ENCODE assay signal across 9 cellular contexts in the genomic region with DNA sequence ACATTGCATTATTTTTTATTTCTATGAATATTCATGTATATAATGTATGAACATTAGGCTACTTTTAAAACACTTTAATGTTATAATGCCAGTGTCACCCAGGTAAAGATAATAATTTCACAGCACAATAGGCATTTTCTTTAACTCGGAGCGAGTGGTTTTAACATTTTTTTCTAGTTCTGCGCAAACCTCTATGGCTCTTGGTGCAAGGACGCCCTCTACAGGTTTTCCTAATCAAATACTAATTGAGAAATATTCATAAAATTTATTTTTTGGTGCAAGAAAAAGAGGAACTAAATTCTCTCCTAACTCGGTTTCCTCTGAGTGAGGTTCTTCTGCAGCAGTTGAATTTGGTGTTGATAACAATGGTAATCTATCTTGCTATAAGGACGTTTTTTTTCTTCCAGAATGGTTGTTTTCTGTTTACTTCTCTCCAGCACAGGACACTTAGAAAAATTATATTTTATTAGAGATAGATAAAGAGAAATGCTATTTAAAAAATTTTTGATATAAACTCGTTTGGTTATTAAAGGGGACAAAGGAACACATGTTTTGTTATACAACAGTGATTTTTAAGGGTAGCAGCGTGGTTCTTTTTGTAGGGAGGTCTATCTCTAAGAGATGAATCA. TPM values are rescaled to one million over a fixed set of nuclear protein-coding genes. Genes with fewer than 3 reads are reported as not detected.
DNase-seq lines count a peak whose midpoint lies in the region; ATAC-seq and TF ChIP-seq lines count a peak whose summit lies in the region.
"Had no signal": no experiment of that assay in that cellular context is flagged by ENCODE, and none has a peak within 500 bp of the region (broad histone marks: within the 10 kb centered on the region; RNA-seq: fewer than 3 reads in every experiment).

No MANE protein-coding gene starts in this region.

- H3K27me3 ChIP-seq in colonic mucosa: peaks cover 30% of the 10 kb centered on the region

- H3K4me3 Mint-ChIP-seq in neural crest cell (no peak overlapping the region), T-helper 17 cell (no peak overlapping the region)

- H3K9me3 ChIP-seq in HEK293 (ENCODE audit: control insufficient read depth, insufficient read depth, low read depth, low read length): no peaks in the 10 kb centered on the region
- no peaks in the 10 kb centered on the region for H3K9me3 ChIP-seq in colonic mucosa
- no peaks in the 10 kb centered on the region for H3K9me3 ChIP-seq in T-helper 17 cell (ENCODE audit: control insufficient read depth, low read length, poor library complexity, severe bottlenecking)
- H3K9me3 ChIP-seq: SJSA1 had no signal

- ATAC-seq in HG02588 (IDR thresholded peaks at IDR 0.05; ENCODE audit: unreplicated experiment) (no peak), T-helper 17 cell (no peak)

- no peak overlapping the region for H3K9ac ChIP-seq in colonic mucosa (ENCODE audit: low read depth in 2 of 2, low read length in 2 of 2)

- TF ChIP-seq CTCF in HEK293 (tag by site-specific recombination; IDR thresholded peaks at IDR 0.05) (peak; percentile 36; the same call in 1 of the 2 replicates), colonic mucosa (IDR thresholded peaks at IDR 0.05) (peak; percentile 55), neural crest cell (conservative IDR thresholded peaks at IDR 0.05) (peak; percentile 86)

- CTCF ChIA-PET in HEK293 (lab: Yijun Ruan, JAX): interaction anchor here (0.6 to 3.4 kb wide), 33 partner anchors 9 to 1688 kb away, joined by 3 to 22 read pairs (median 3); no protein-coding TSS in a partner anchor

- peaks cover 7% of the 10 kb centered on the region for H3K4me1 ChIP-seq in HEK293 (ENCODE audit: control insufficient read depth, insufficient read depth, low read length)
- peaks cover 10% of the 10 kb centered on the region for H3K4me1 ChIP-seq in colonic mucosa
- H3K4me1 ChIP-seq: SJSA1 had no signal

- H3K27ac Mint-ChIP-seq in neural crest cell (ENCODE audit: unreplicated experiment): no peak overlapping the region
- H3K27ac Mint-ChIP-seq in T-helper 17 cell: no peak overlapping the region

- H3K4me3 ChIP-seq in HEK293 (ENCODE audit: low read depth, low read length) (no peak overlapping the region), colonic mucosa (no peak overlapping the region)
- H3K4me3 ChIP-seq: SJSA1 had no signal

- H3K4me1 Mint-ChIP-seq in neural crest cell: peaks cover 8% of the 10 kb centered on the region
- H3K4me1 Mint-ChIP-seq in T-helper 17 cell: peaks cover 3% of the 10 kb centered on the region

- H3K36me3 Mint-ChIP-seq in neural crest cell (ENCODE audit: low read depth): no peaks in the 10 kb centered on the region
- no peaks in the 10 kb centered on the region for H3K36me3 Mint-ChIP-seq in T-helper 17 cell (ENCODE audit: low read depth)

- H3K27me3 Mint-ChIP-seq in neural crest cell (ENCODE audit: low read depth): peaks cover 52% of the 10 kb centered on the region
- H3K27me3 Mint-ChIP-seq in T-helper 17 cell: peaks cover 35% of the 10 kb centered on the region

- intact Hi-C loops in colonic mucosa (cut with DNase I): loop anchor here (2.0 to 5.0 kb wide), 2 partner anchors 231 to 327 kb away; no protein-coding TSS in a partner anchor

- H3K27ac ChIP-seq in HEK293 (ENCODE audit: extremely low read depth, low read depth, low read length) (no peak overlapping the region), colonic mucosa (no peak overlapping the region)
- H3K27ac ChIP-seq: SJSA1 had no signal

- H3K9me3 Mint-ChIP-seq in neural crest cell: no peaks in the 10 kb centered on the region

- H3K36me3 ChIP-seq in HEK293 (ENCODE audit: control insufficient read depth in 2 of 2, insufficient read depth in 1 of 2, low read length in 2 of 2) (no peaks in the 10 kb centered on the region), colonic mucosa (no peaks in the 10 kb centered on the region)
- H3K36me3 ChIP-seq: SJSA1 had no signal

- DNase-seq in D341Med (ENCODE audit: low spot score) (peak; percentile 41), NOMO-1 treated with dmso at 0.1 percent for 144 hours (lab: John Stamatoyannopoulos, UW; ENCODE audit: unreplicated experiment) (peak; percentile 68), colonic mucosa (peak; percentile 33), neural crest cell (ENCODE audit: low read depth, low spot score) (no peak), cerebellar nuclear complex (lab: John Stamatoyannopoulos, UW) (no peak), T-helper 17 cell (no peak)

- POLR2A ChIA-PET in HEK293 (lab: Yijun Ruan, JAX): no interaction called here

TF ChIP-seq in HEK293, 187 proteins besides CTCF, POLR2A, EP300 and RAD21 (continues in another document):
- TF ChIP-seq ZNF529 (tag by site-specific recombination; IDR thresholded peaks at IDR 0.05; ENCODE audit: insufficient replicate concordance) (no peak), ZNF292 (tag by site-specific recombination; IDR thresholded peaks at IDR 0.05; ENCODE audit: borderline replicate concordance, low read depth) (no peak), ZNF362 (tag by site-specific recombination; IDR thresholded peaks at IDR 0.05) (peak; percentile 82; the same call in 1 of the 2 replicates), ZBTB1 (tag by site-specific recombination; IDR thresholded peaks at IDR 0.05) (no peak), ZNF571 (tag by site-specific recombination; IDR thresholded peaks at IDR 0.05) (no peak)
- TF ChIP-seq, protein P1, sequence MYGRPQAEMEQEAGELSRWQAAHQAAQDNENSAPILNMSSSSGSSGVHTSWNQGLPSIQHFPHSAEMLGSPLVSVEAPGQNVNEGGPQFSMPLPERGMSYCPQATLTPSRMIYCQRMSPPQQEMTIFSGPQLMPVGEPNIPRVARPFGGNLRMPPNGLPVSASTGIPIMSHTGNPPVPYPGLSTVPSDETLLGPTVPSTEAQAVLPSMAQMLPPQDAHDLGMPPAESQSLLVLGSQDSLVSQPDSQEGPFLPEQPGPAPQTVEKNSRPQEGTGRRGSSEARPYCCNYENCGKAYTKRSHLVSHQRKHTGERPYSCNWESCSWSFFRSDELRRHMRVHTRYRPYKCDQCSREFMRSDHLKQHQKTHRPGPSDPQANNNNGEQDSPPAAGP (tag by site-specific recombination; IDR thresholded peaks at IDR 0.05): no peak
- TF ChIP-seq, protein P2, sequence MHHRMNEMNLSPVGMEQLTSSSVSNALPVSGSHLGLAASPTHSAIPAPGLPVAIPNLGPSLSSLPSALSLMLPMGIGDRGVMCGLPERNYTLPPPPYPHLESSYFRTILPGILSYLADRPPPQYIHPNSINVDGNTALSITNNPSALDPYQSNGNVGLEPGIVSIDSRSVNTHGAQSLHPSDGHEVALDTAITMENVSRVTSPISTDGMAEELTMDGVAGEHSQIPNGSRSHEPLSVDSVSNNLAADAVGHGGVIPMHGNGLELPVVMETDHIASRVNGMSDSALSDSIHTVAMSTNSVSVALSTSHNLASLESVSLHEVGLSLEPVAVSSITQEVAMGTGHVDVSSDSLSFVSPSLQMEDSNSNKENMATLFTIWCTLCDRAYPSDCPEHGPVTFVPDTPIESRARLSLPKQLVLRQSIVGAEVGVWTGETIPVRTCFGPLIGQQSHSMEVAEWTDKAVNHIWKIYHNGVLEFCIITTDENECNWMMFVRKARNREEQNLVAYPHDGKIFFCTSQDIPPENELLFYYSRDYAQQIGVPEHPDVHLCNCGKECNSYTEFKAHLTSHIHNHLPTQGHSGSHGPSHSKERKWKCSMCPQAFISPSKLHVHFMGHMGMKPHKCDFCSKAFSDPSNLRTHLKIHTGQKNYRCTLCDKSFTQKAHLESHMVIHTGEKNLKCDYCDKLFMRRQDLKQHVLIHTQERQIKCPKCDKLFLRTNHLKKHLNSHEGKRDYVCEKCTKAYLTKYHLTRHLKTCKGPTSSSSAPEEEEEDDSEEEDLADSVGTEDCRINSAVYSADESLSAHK (tag by site-specific recombination; IDR thresholded peaks at IDR 0.05): no peak

RNA-seq across cellular contexts. Expression of gene WIF1, which starts 2.4 kb away (rescaled TPM):
- total RNA-seq in colonic mucosa (under 1 TPM in 1 of 2 donors, not detected in 1; 0.20 TPM), neural crest cell (not detected in 2 replicates), T-helper 17 cell (not detected)
- total RNA-seq: SJSA1 had no signal

RNA-seq across cellular contexts. Expression of gene LEMD3, which starts 45.8 kb away (rescaled TPM):
- total RNA-seq in colonic mucosa (10 to 100 TPM; 28.9 to 35.6 TPM), neural crest cell (27.8 and 31.8 TPM in 2 replicates), T-helper 17 cell (10 to 100 TPM; 52.2 to 62.1 TPM)

Comparison
In these comparisons a context has a peak if more than half of its experiments do, and no peak if none do; other contexts are left out.
1. DNase-seq: peak in D341Med (single experiment), NOMO-1 treated with dmso at 0.1 percent for 144 hours (single experiment) and colonic mucosa (single experiment); none in neural crest cell (single experiment), cerebellar nuclear complex (0 of 2) and T-helper 17 cell (0 of 3).
2. CTCF ChIP-seq: peak in every context shown above with its lines; median percentile 86 in neural crest cell; 55 in colonic mucosa; 36 in HEK293.